9 cellular contexts compared by ENCODE assay signal in genomic region chr9:27528886-27529315, GRCh38. TPM values are rescaled to one million over a fixed set of nuclear protein-coding genes. Genes with fewer than 3 reads are reported as not detected.
A peak's percentile ranks its signal among the peaks of the same experiment; 100 is the strongest.
DNase-seq lines count a peak whose midpoint lies in the region; ATAC-seq and TF ChIP-seq lines count a peak whose summit lies in the region.
"Had no signal": no experiment of that assay in that cellular context is flagged by ENCODE, and none has a peak within 500 bp of the region (broad histone marks: within the 10 kb centered on the region; RNA-seq: fewer than 3 reads in every experiment).

No MANE protein-coding gene starts in this region.

- ATAC-seq in GM21619 (IDR thresholded peaks at IDR 0.05; ENCODE audit: unreplicated experiment) (peak; percentile 42), natural killer cell (peak; percentile 68 to 76 (median 74)), thoracic aorta (ENCODE audit: insufficient number of reproducible peaks, low FRiP score, low read depth) (peak; percentile 61)
- peak; percentile 72 to 79 for ATAC-seq in activated T-cell treated with anti-CD3 and anti-CD28 coated beads, Interleukin-2, amount 50 U/mL, for 72 hours (replicated peaks in 1 of 2)

- H3K4me1 Mint-ChIP-seq in activated T-cell treated with anti-CD3 and anti-CD28 coated beads, Interleukin-2, amount 50 U/mL, for 72 hours (ENCODE audit: low read depth) = peaks cover 17% of the 10 kb centered on the region
- peaks cover 0 to 12% of the 10 kb centered on the region in 2 donors for H3K4me1 Mint-ChIP-seq in natural killer cell

- no peaks in the 10 kb centered on the region for H3K9me3 ChIP-seq in thoracic aorta

- peak overlapping the region; percentile 87 to 91 for H3K4me3 Mint-ChIP-seq in activated T-cell treated with anti-CD3 and anti-CD28 coated beads, Interleukin-2, amount 50 U/mL, for 72 hours
- peak overlapping the region; percentile 85 for H3K4me3 Mint-ChIP-seq in natural killer cell

- no peaks in the 10 kb centered on the region for H3K27me3 ChIP-seq in thoracic aorta (replicated peaks; ENCODE audit: insufficient read depth)

- intact Hi-C loops in natural killer cell (cut with micrococcal nuclease) = loop anchor here (1.0 kb wide), 2 partner anchors 43 to 196 kb away; no protein-coding TSS in a partner anchor

- H3K27me3 Mint-ChIP-seq in activated T-cell treated with anti-CD3 and anti-CD28 coated beads, Interleukin-2, amount 50 U/mL, for 72 hours (ENCODE audit: low read depth) = peaks cover 22% of the 10 kb centered on the region
- H3K27me3 Mint-ChIP-seq in natural killer cell (ENCODE audit: low read depth in 2 of 2) = peaks cover 16 to 18% of the 10 kb centered on the region in 2 donors

- H3K4me3 ChIP-seq in fibroblast of mammary gland (ENCODE audit: control insufficient read depth, low read depth, low read length) = peak overlapping the region; percentile 48
- peak overlapping the region; percentile 85 for H3K4me3 ChIP-seq in thoracic aorta

- peak overlapping the region; percentile 90 to 91 for H3K27ac ChIP-seq in thoracic aorta

- H3K36me3 ChIP-seq in thoracic aorta = no peaks in the 10 kb centered on the region

- peaks cover 14 to 36% of the 10 kb centered on the region in 2 donors for H3K4me1 ChIP-seq in thoracic aorta (ENCODE audit: control insufficient read depth in 1 of 2, low read depth in 2 of 2)

- no peak overlapping the region for H3K27ac Mint-ChIP-seq in activated T-cell treated with anti-CD3 and anti-CD28 coated beads, Interleukin-2, amount 50 U/mL, for 72 hours
- H3K27ac Mint-ChIP-seq in natural killer cell = peak overlapping the region in 1 of 2 donors; percentile 65

- DNase-seq in D341Med (ENCODE audit: low spot score) (peak; percentile 58), LoVo (ENCODE audit: low spot score) (peak; percentile 36), fibroblast of mammary gland (ENCODE audit: low read depth) (no peak), natural killer cell (peak; percentile 42), thoracic aorta (ENCODE audit: low spot score) (no peak), NCI-H2081 (lab: John Stamatoyannopoulos, UW) (no peak)
- DNase-seq in activated T-cell treated with anti-CD3 and anti-CD28 coated beads, Interleukin-2, amount 50 U/mL, for 72 hours = peak; percentile 57 to 61

- TF ChIP-seq CTCF in fibroblast of mammary gland (conservative IDR thresholded peaks at IDR 0.05; ENCODE audit: control insufficient read depth, insufficient read depth, low read depth, low read length) (no peak), natural killer cell (IDR thresholded peaks at IDR 0.05) (no peak), thoracic aorta (IDR thresholded peaks at IDR 0.05) (no peak)

- no peaks in the 10 kb centered on the region for H3K9me3 Mint-ChIP-seq in activated T-cell treated with anti-CD3 and anti-CD28 coated beads, Interleukin-2, amount 50 U/mL, for 72 hours
- H3K9me3 Mint-ChIP-seq in natural killer cell = no peaks in the 10 kb centered on the region

- H3K36me3 Mint-ChIP-seq in activated T-cell treated with anti-CD3 and anti-CD28 coated beads, Interleukin-2, amount 50 U/mL, for 72 hours (ENCODE audit: insufficient read depth in 2 of 2) = no peaks in the 10 kb centered on the region
- no peaks in the 10 kb centered on the region for H3K36me3 Mint-ChIP-seq in natural killer cell

RNA-seq across cellular contexts. Expression of gene MOB3B, which starts 0.7 kb away (rescaled TPM):
- total RNA-seq in activated T-cell treated with anti-CD3 and anti-CD28 coated beads, Interleukin-2, amount 50 U/mL, for 72 hours = 1 to 10 TPM; 1.3 to 1.6 TPM
- total RNA-seq in natural killer cell = under 1 TPM; 0.23 to 0.30 (median 0.28) TPM
- 10 to 100 TPM in 1 of 2 donors, 1 to 10 TPM in 1; 6.6 to 11.1 TPM for total RNA-seq in thoracic aorta

RNA-seq across cellular contexts. Expression of gene IFNK, which starts 4.8 kb away (rescaled TPM):
- not detected for total RNA-seq in activated T-cell treated with anti-CD3 and anti-CD28 coated beads, Interleukin-2, amount 50 U/mL, for 72 hours
- total RNA-seq in natural killer cell (not detected), thoracic aorta (not detected)
- total RNA-seq: LHCN-M2 had no signal

RNA-seq across cellular contexts. Expression of gene C9orf72, which starts 44.4 kb away (rescaled TPM):
- 10 to 100 TPM; 11.5 to 21.3 TPM for total RNA-seq in activated T-cell treated with anti-CD3 and anti-CD28 coated beads, Interleukin-2, amount 50 U/mL, for 72 hours
- 10 to 100 TPM; 12.5 to 19.0 (median 16.8) TPM for total RNA-seq in natural killer cell
- 10 to 100 TPM; 19.4 to 25.6 TPM for total RNA-seq in thoracic aorta

Comparison
In these comparisons a context has a peak if more than half of its experiments do, and no peak if none do; other contexts are left out.
1. DNase-seq: peak in D341Med (single experiment), LoVo (single experiment), activated T-cell treated with anti-CD3 and anti-CD28 coated beads, Interleukin-2, amount 50 U/mL, for 72 hours (2 of 2) and natural killer cell (single experiment); none in fibroblast of mammary gland (single experiment), thoracic aorta (single experiment) and NCI-H2081 (0 of 2).
2. Peak in every context shown above with its lines, with median percentiles within 50 percentile points of each other: ATAC-seq.